13 cellular contexts compared by ENCODE assay signal in the genomic region with DNA sequence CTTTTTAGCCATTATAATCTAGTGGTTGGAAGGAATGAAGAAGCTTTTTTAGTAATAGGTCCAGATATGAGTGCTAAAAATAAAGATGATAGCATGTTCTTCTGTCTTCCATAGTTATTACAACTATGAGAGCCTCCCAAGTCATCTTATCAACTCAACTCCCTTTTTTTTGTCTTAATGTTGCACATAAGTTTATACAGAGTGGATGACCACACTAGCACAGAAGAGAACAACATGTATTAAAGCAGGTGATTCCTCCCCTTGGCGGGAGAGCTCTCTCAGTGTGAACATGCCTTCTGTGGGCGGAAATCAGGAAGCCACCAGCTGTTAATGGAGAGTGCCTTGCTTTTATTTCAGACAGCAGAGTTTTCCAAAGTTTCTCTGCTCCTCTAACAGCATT.
"Had no signal": no experiment of that assay in that cellular context is flagged by ENCODE, and none has a peak within 500 bp of the region (broad histone marks: within the 10 kb centered on the region; RNA-seq: fewer than 3 reads in every experiment).

No MANE protein-coding gene starts in this region.

- H3K27ac ChIP-seq: hepatocyte, prostate gland had no signal

- H3K27me3 ChIP-seq: hepatocyte had no signal

- H3K4me1 ChIP-seq: prostate gland had no signal

- DNase-seq: activated CD4-positive, alpha-beta T cell treated with anti-CD3 and anti-CD28 coated beads, Interleukin-2, amount 50 U/mL, for 48 hours; activated CD4-positive, CD25-positive, alpha-beta regulatory T cell treated with anti-CD3 and anti-CD28 coated beads, Interleukin-2, amount 50 U/mL, for 72 hours; activated naive CD4-positive, alpha-beta T cell treated with anti-CD3 and anti-CD28 coated beads for 36 hours; mesenchymal stem cell; right cardiac atrium; stimulated activated CD4-positive, alpha-beta T cell treated with anti-CD3 and anti-CD28 coated beads, Interleukin-4, amount 100 ng/mL, for 4 hours; stimulated activated CD8-positive, alpha-beta memory T cell treated with anti-CD3 and anti-CD28 coated beads, Interleukin-4, amount 100 ng/mL, for 48 hours; stimulated activated naive CD4-positive, alpha-beta T cell treated with Interleukin-2 at 50 U/mL for 16 hours; substantia nigra had no signal

- H3K4me3 ChIP-seq: hepatocyte, prostate gland, smooth muscle cell had no signal

- H3K36me3 ChIP-seq: prostate gland had no signal

- FAIRE-seq: astrocyte had no signal

- H3K9me3 ChIP-seq: prostate gland had no signal

- ATAC-seq: right cardiac atrium had no signal
